Comparison of ENCODE assay signal across 8 cellular contexts in the genomic region with DNA sequence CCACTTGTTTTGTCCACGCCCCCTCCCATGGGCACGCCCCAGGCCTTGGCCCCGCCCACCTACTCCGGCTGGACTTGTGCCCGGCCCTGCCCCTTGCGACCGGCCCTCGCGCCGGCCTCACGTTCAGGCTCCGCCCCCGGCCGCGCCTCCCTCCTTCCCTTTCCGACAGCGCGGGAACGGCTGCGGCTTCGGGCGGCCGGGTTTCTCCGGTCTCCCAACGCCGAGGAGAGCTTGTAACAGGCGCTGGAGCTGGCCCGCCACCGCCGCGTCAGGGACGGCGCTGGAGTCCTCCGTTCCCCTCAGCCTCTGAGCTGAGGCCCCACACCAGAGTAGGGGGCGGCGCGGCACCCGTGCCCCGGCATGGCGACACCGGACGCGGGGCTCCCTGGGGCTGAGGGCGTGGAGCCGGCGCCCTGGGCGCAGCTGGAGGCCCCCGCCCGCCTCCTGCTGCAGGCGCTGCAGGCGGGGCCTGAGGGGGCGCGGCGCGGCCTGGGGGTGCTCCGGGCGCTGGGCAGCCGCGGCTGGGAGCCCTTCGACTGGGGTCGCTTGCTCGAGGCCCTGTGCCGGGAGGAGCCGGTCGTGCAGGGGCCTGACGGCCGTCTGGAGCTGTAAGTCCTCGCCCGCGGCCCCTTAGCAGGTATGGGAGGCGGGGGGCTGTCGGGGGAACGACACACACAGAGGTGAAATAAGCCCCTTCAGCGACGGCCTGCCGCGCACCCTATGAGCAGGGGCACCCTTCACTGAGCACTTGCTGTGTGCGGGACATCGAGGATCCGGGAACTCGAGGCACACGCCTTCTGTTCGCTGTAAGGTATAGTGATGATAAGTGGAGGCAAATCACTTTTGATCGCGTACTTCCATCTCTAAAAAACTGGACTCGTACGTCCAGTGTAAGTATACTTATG. TPM values are rescaled to one million over a fixed set of nuclear protein-coding genes. Genes with fewer than 3 reads are reported as not detected.
A peak's percentile ranks its signal among the peaks of the same experiment; 100 is the strongest.
DNase-seq lines count a peak whose midpoint lies in the region; ATAC-seq and TF ChIP-seq lines count a peak whose summit lies in the region.

Gene FANCE, plus strand, starts transcription at position 153 of the 905 bp plus-strand sequence. Its CDS starts 208 bp downstream, at position 361.

- H3K9me3 ChIP-seq in aorta (ENCODE audit: control insufficient read depth, low read length): no peaks in the 10 kb centered on the region

- no peaks in the 10 kb centered on the region for H3K4me1 ChIP-seq in aorta (ENCODE audit: control insufficient read depth in 1 of 2, insufficient read depth in 2 of 2, low read length in 2 of 2)

- no peak within 1 kb of the TSS for H3K27ac ChIP-seq in aorta (ENCODE audit: low read depth in 1 of 2, low read length in 2 of 2)

- TF ChIP-seq CTCF in astrocyte of the cerebellum (IDR thresholded peaks at IDR 0.05; ENCODE audit: low read depth, low read length, missing control alignments): no peak

- WGBS in aorta, 2 donors: 1% methylated on average over 81 to 87 of the region's 87 CpGs

- no peaks in the 10 kb centered on the region for H3K27me3 ChIP-seq in aorta (ENCODE audit: control insufficient read depth in 1 of 2, insufficient read depth in 2 of 2, low read length in 1 of 2)

- peak; percentile 87 for ATAC-seq in GM18517 (IDR thresholded peaks at IDR 0.05; ENCODE audit: unreplicated experiment)
- ATAC-seq in HG02970 (IDR thresholded peaks at IDR 0.05; ENCODE audit: low FRiP score, unreplicated experiment): peak; percentile 88
- peak; percentile 97 for ATAC-seq in aorta (ENCODE audit: low FRiP score)

- no peaks in the 10 kb centered on the region for H3K36me3 ChIP-seq in aorta (ENCODE audit: control insufficient read depth in 1 of 2, insufficient read depth in 2 of 2, low read length in 1 of 2)

- in situ Hi-C loops in astrocyte of the cerebellum (cut with HindIII; ENCODE audit: low sequenced_read_pairs): no loop called here

- H3K4me3 ChIP-seq in astrocyte of the cerebellum (ENCODE audit: low read depth, low read length): peak within 1 kb of the TSS; percentile 55
- H3K4me3 ChIP-seq in aorta (ENCODE audit: low read length in 2 of 2): peak within 1 kb of the TSS; percentile 59 to 84

- peak; percentile 82 to 90 for DNase-seq in NCI-H1930 (lab: John Stamatoyannopoulos, UW)
- DNase-seq in T-helper 9 cell: peak; percentile 87
- DNase-seq in astrocyte of the cerebellum (ENCODE audit: low read depth): peak; percentile 64
- DNase-seq in hepatic stellate cell (ENCODE audit: low spot score): peak; percentile 93
- peak; percentile 70 for DNase-seq in renal cortical epithelial cell (ENCODE audit: low read depth)
- DNase-seq in aorta: peak; percentile 96 to 99

- intact Hi-C loops in aorta (cut with DNase I): no loop called here

RNA-seq across cellular contexts. Expression of gene FANCE, which starts in this region (rescaled TPM):
- total RNA-seq in renal cortical epithelial cell (2.0 and 6.4 TPM in 2 replicates), aorta (1 to 10 TPM; 4.7 to 5.5 TPM)
- 1 to 10 TPM; 1.3 to 4.4 TPM for polyA plus RNA-seq in aorta
